9 cellular contexts compared by ENCODE assay signal in the genomic region with DNA sequence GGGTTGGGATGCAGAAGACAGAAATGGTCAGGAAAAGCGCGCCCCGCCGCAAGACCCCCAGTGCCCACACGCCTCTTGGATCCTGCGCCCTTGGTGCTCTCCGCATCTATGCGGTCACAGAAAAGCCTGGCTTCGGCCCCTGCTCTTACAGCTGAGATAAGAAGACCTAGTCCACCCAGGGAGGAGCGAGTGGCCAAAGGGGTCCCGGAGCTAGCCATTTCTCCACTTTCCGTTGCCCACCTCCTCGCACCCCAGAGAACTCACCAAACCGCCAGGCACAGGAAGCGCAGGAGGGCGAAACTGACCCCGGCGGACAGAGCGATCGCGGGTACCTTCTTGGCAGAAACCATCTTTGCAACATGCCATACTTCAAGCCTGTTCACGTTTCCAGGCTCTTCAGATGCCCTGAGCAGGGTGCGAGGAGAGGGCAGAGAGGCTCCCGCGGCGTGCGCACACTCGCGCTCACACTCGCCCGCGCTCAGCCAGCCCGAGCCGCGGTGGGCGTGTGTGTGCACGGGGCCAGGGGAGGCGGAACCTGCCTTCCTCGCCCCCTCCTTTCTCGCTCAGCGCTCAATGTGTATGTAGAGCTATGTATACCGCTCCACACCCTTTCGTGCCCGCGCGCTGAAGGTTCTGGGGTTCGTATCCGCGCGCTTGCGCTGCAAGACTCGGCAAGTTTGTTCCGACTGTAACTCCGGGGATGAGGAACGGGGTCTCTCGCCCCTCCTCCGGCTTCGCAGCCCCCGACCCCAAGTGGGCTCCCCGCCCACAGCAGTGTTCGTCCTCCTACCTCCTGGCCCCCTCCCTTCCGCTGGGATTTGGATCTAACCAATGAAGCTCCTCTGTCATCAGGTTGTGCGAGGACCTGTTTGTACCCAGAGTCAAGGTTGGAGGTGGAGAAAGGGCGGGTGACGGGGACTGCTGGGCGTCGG. TPM values are rescaled to one million over a fixed set of nuclear protein-coding genes. Genes with fewer than 3 reads are reported as not detected.
DNase-seq lines count a peak whose midpoint lies in the region; ATAC-seq and TF ChIP-seq lines count a peak whose summit lies in the region.
"Had no signal": no experiment of that assay in that cellular context is flagged by ENCODE, and none has a peak within 500 bp of the region (broad histone marks: within the 10 kb centered on the region; RNA-seq: fewer than 3 reads in every experiment).

TSS of gene GABRA4 (minus strand) at position 507 of the 932 bp plus-strand sequence. CDS start at position 350, 157 bp downstream.

- peaks cover 54% of the 10 kb centered on the region for H3K27me3 Mint-ChIP-seq in activated CD4-positive, alpha-beta T cell treated with anti-CD3 and anti-CD28 coated beads, Interleukin-2, amount 10 ng/mL, durations not matched to agents 7 days and 5 days
- H3K27me3 Mint-ChIP-seq in MCF 10A (ENCODE audit: insufficient read depth, unreplicated experiment) = peaks cover 48% of the 10 kb centered on the region

- H3K4me1 Mint-ChIP-seq in activated CD4-positive, alpha-beta T cell treated with anti-CD3 and anti-CD28 coated beads, Interleukin-2, amount 10 ng/mL, durations not matched to agents 7 days and 5 days = peaks cover 7% of the 10 kb centered on the region
- H3K4me1 Mint-ChIP-seq in MCF 10A (ENCODE audit: insufficient read depth, unreplicated experiment) = peaks cover 7% of the 10 kb centered on the region

- no peaks in the 10 kb centered on the region for H3K9me3 Mint-ChIP-seq in activated CD4-positive, alpha-beta T cell treated with anti-CD3 and anti-CD28 coated beads, Interleukin-2, amount 10 ng/mL, durations not matched to agents 7 days and 5 days
- H3K9me3 Mint-ChIP-seq in MCF 10A (ENCODE audit: unreplicated experiment) = no peaks in the 10 kb centered on the region

- intact Hi-C loops in MCF 10A (cut with micrococcal nuclease) (no loop called here), left colon (cut with DNase I, micrococcal nuclease) (no loop called here), thyroid gland (cut with DNase I) (no loop called here)

- TF ChIP-seq CTCF in MCF 10A (IDR thresholded peaks at IDR 0.05; ENCODE audit: unreplicated experiment) (no peak), upper lobe of left lung (IDR thresholded peaks at IDR 0.05) (no peak), thyroid gland (IDR thresholded peaks at IDR 0.05) (no peak)

- H3K4me1 ChIP-seq in upper lobe of left lung = peaks cover 7 to 15% (median 8%) of the 10 kb centered on the region in 4 donors
- peaks cover 0 to 9% of the 10 kb centered on the region in 2 donors for H3K4me1 ChIP-seq in thyroid gland

- POLR2A ChIA-PET in activated CD4-positive, alpha-beta T cell treated with anti-CD3 and anti-CD28 coated beads, Interleukin-2, amount 10 ng/mL, durations not matched to agents 7 days and 5 days (lab: Charles Lee) = no interaction called here
- POLR2A ChIA-PET in MCF 10A (lab: Yijun Ruan, JAX) = no interaction called here

- ATAC-seq in left colon (peak; percentile 50), upper lobe of left lung (ENCODE audit: low FRiP score in 2 of 2) (peak; percentile 19)

- H3K27ac ChIP-seq in upper lobe of left lung (no peak within 1 kb of the TSS), thyroid gland (no peak within 1 kb of the TSS)

- no peaks in the 10 kb centered on the region for H3K9me3 ChIP-seq in upper lobe of left lung
- no peaks in the 10 kb centered on the region for H3K9me3 ChIP-seq in thyroid gland

- TF ChIP-seq EP300 in upper lobe of left lung (IDR thresholded peaks at IDR 0.05) = no peak

- DNase-seq in activated CD4-positive, alpha-beta T cell treated with anti-CD3 and anti-CD28 coated beads, Interleukin-2, amount 10 ng/mL, durations not matched to agents 7 days and 5 days = no peak
- DNase-seq in activated CD4-positive, alpha-beta T cell treated with anti-CD3 and anti-CD28 coated beads, Interleukin-2, amount 50 U/mL, for 48 hours = no peak
- DNase-seq in MCF 10A (ENCODE audit: unreplicated experiment) (no peak), left colon (peak in 1 of 2 donors; percentile 6), upper lobe of left lung (peak in 1 of 2 donors; percentile 65), thyroid gland (no peak), NCI-H1048 (lab: John Stamatoyannopoulos, UW) (no peak), inferior parietal cortex (ENCODE audit: extremely low spot score) (no peak)
- DNase-seq: NK-92 treated with Interleukin-12 subunit alpha and Interleukin-12 subunit beta, amount 100 ng/mL, for 24 hours had no signal

- no peak for TF ChIP-seq POLR2A in upper lobe of left lung (IDR thresholded peaks at IDR 0.05)
- no peak for TF ChIP-seq POLR2A in thyroid gland (IDR thresholded peaks at IDR 0.05)

- CTCF ChIA-PET in activated CD4-positive, alpha-beta T cell treated with anti-CD3 and anti-CD28 coated beads, Interleukin-2, amount 10 ng/mL, durations not matched to agents 7 days and 5 days (lab: Charles Lee) = interaction anchor here (0.5 to 0.6 kb wide), 2 partner anchors 17 to 608 kb away, joined by 4 to 5 read pairs; no protein-coding TSS in a partner anchor
- CTCF ChIA-PET in MCF 10A (lab: Yijun Ruan, JAX) = interaction anchor here (0.7 kb wide), 2 partner anchors 144 to 308 kb away, joined by 3 read pairs; no protein-coding TSS in a partner anchor

- no peaks in the 10 kb centered on the region for H3K36me3 Mint-ChIP-seq in activated CD4-positive, alpha-beta T cell treated with anti-CD3 and anti-CD28 coated beads, Interleukin-2, amount 10 ng/mL, durations not matched to agents 7 days and 5 days (ENCODE audit: low read depth)
- no peaks in the 10 kb centered on the region for H3K36me3 Mint-ChIP-seq in MCF 10A (ENCODE audit: insufficient read depth, unreplicated experiment)

- peak within 1 kb of the TSS; percentile 59 for H3K4me3 Mint-ChIP-seq in activated CD4-positive, alpha-beta T cell treated with anti-CD3 and anti-CD28 coated beads, Interleukin-2, amount 10 ng/mL, durations not matched to agents 7 days and 5 days
- H3K4me3 Mint-ChIP-seq in MCF 10A (ENCODE audit: unreplicated experiment) = peak within 1 kb of the TSS; percentile 58

- H3K36me3 ChIP-seq in upper lobe of left lung = no peaks in the 10 kb centered on the region
- no peaks in the 10 kb centered on the region for H3K36me3 ChIP-seq in thyroid gland

- H3K27me3 ChIP-seq in upper lobe of left lung (peaks cover 0 to 11% (median 3%) of the 10 kb centered on the region in 4 donors), thyroid gland (no peaks in the 10 kb centered on the region)

- 5 to 6% methylated on average over 33 to 65 of the region's 67 CpGs for WGBS in upper lobe of left lung, 2 donors
- 2 to 3% methylated on average over 35 to 44 of the region's 67 CpGs for WGBS in thyroid gland, 2 donors

- no TSS peak for BruUV-seq in MCF 10A (replicated peaks; lab: Mats Ljungman, UMichigan)

- H3K4me3 ChIP-seq in upper lobe of left lung (peak within 1 kb of the TSS in 3 of 4 donors; percentile 3 to 28 (median 16)), thyroid gland (replicated peaks in 1 of 3) (no peak within 1 kb of the TSS)

- H3K27ac Mint-ChIP-seq in activated CD4-positive, alpha-beta T cell treated with anti-CD3 and anti-CD28 coated beads, Interleukin-2, amount 10 ng/mL, durations not matched to agents 7 days and 5 days = no peak within 1 kb of the TSS
- no peak within 1 kb of the TSS for H3K27ac Mint-ChIP-seq in MCF 10A (ENCODE audit: low read depth, unreplicated experiment)

RNA-seq across cellular contexts. Expression of gene GABRA4, which starts in this region (rescaled TPM):
- not detected for total RNA-seq in activated CD4-positive, alpha-beta T cell treated with anti-CD3 and anti-CD28 coated beads, Interleukin-2, amount 10 ng/mL, durations not matched to agents 7 days and 5 days
- total RNA-seq in MCF 10A (2022) = not detected in 2 replicates
- under 1 TPM; 0.14 to 0.24 TPM for total RNA-seq in left colon
- not detected for total RNA-seq in upper lobe of left lung
- total RNA-seq in thyroid gland = under 1 TPM in 1 of 4 donors, not detected in 3; 0.08 TPM

Comparison
In these comparisons a context has a peak if more than half of its experiments do, and no peak if none do; other contexts are left out.
1. Peak in ATAC-seq in left colon; RNA of the gene not detected or under 1 TPM.
2. Peak in ATAC-seq and H3K4me3 ChIP-seq in upper lobe of left lung; RNA of the gene not detected or under 1 TPM.